8 cellular contexts compared by ENCODE assay signal in the genomic region with DNA sequence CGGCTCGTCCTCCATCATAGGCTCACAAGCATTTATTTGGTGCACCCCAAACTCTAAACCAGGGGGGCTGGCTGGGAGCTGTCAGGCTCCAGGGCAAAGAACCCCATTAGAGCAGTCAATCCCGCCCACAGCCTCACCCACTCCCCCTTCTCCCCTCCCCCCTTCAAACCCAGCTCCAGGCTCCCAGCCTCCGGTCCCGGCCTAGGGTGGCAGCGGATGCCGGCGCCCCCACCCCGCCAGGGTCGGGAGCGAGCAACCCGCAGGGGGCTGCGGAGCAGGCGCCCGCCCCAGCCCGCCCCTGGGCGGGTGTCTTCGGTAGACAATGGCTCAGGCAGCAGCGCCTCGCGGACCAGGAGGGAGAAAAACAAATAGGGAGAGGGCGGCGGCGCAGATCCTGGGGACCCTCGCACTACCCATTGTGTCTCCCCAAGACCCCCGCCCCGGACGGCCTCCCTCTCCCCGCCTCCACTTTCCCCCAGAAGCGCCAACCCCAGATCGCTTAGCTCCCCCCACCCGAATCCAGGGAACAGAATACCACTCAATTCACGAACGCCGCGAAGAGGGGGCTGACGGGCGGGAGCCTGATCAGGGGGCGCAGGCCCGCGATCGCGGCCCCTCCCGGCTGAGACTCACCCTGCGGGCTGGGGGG. TPM values are rescaled to one million over a fixed set of nuclear protein-coding genes. Genes with fewer than 3 reads are reported as not detected.
DNase-seq lines count a peak whose midpoint lies in the region; ATAC-seq, FAIRE-seq and TF ChIP-seq lines count a peak whose summit lies in the region.

No MANE protein-coding gene starts in this region.

- TF ChIP-seq CTCF in lower lobe of right lung (IDR thresholded peaks at IDR 0.05), result no peak

- peaks cover 17% of the 10 kb centered on the region for H3K27me3 ChIP-seq in lower lobe of right lung (ENCODE audit: low read depth)

- DNase-seq in NCI-H526 (lab: John Stamatoyannopoulos, UW) (peak; percentile 25 to 69), NCI-H526 treated with DMSO at 0.1 percent for 48 hours (lab: John Stamatoyannopoulos, UW) (no peak), NCI-H345 treated with DMSO at 0.1 percent for 48 hours (lab: John Stamatoyannopoulos, UW; ENCODE audit: unreplicated experiment) (peak; percentile 15), cerebellum (ENCODE audit: low spot score) (peak; percentile 64), lower lobe of right lung (no peak), urothelium cell line (ENCODE audit: low spot score) (peak; percentile 52), SHP77 treated with DMSO at 0.1 percent for 48 hours (lab: John Stamatoyannopoulos, UW) (no peak), DMS114 treated with DMSO at 0.1 percent for 48 hours (lab: John Stamatoyannopoulos, UW; ENCODE audit: unreplicated experiment) (no peak)

- H3K27ac ChIP-seq in lower lobe of right lung, result no peak overlapping the region

- peaks cover 14% of the 10 kb centered on the region for H3K4me1 ChIP-seq in lower lobe of right lung

- H3K36me3 ChIP-seq in lower lobe of right lung, result no peaks in the 10 kb centered on the region

- no peak for FAIRE-seq in urothelium cell line (lab: Jason Lieb, UNC)

- intact Hi-C loops in lower lobe of right lung (cut with DNase I), result no loop called here

- no peaks in the 10 kb centered on the region for H3K9me3 ChIP-seq in lower lobe of right lung

- ATAC-seq in lower lobe of right lung, result peak; percentile 5 to 35

- peak overlapping the region; percentile 63 for H3K4me3 ChIP-seq in lower lobe of right lung

RNA-seq across cellular contexts. Expression of gene FAM171A2, which starts 0.6 kb away (rescaled TPM):
- 29.8 TPM for total RNA-seq in cerebellum
- total RNA-seq in lower lobe of right lung, result 1.2 TPM

RNA-seq across cellular contexts. Expression of gene GRN, which starts 18.0 kb away (rescaled TPM):
- total RNA-seq in cerebellum (58.5 TPM), lower lobe of right lung (1,241 TPM)

RNA-seq across cellular contexts. Expression of gene ITGA2B, which starts 26.4 kb away (rescaled TPM):
- total RNA-seq in cerebellum (4.7 TPM), lower lobe of right lung (5.2 TPM)

RNA-seq across cellular contexts. Expression of gene SLC25A39, which starts 38.5 kb away (rescaled TPM):
- total RNA-seq in cerebellum, result 30.9 TPM
- total RNA-seq in lower lobe of right lung, result 76.1 TPM

RNA-seq across cellular contexts. Expression of gene RUNDC3A, which starts 54.7 kb away (rescaled TPM):
- total RNA-seq in cerebellum (40.3 TPM), lower lobe of right lung (0.38 TPM)

Comparison
In these comparisons a context has a peak if more than half of its experiments do, and no peak if none do; other contexts are left out.
1. DNase-seq: peak in NCI-H526 (2 of 2), NCI-H345 treated with DMSO at 0.1 percent for 48 hours (single experiment), cerebellum (single experiment) and urothelium cell line (single experiment); none in NCI-H526 treated with DMSO at 0.1 percent for 48 hours (single experiment), lower lobe of right lung (single experiment), SHP77 treated with DMSO at 0.1 percent for 48 hours (single experiment) and DMS114 treated with DMSO at 0.1 percent for 48 hours (single experiment).
2. RNA of gene FAM171A2, which starts 0.6 kb away (total RNA-seq): 29.8 TPM in cerebellum (single experiment); 1.2 TPM in lower lobe of right lung (single experiment); every median in the first group is over 10 times any median in the second.
3. RNA of gene GRN, which starts 18.0 kb away (total RNA-seq): 1,241 TPM in lower lobe of right lung (single experiment); 58.5 TPM in cerebellum (single experiment); every median in the first group is over 10 times any median in the second.